ENCODE assay signal across 14 cellular contexts in the genomic region with DNA sequence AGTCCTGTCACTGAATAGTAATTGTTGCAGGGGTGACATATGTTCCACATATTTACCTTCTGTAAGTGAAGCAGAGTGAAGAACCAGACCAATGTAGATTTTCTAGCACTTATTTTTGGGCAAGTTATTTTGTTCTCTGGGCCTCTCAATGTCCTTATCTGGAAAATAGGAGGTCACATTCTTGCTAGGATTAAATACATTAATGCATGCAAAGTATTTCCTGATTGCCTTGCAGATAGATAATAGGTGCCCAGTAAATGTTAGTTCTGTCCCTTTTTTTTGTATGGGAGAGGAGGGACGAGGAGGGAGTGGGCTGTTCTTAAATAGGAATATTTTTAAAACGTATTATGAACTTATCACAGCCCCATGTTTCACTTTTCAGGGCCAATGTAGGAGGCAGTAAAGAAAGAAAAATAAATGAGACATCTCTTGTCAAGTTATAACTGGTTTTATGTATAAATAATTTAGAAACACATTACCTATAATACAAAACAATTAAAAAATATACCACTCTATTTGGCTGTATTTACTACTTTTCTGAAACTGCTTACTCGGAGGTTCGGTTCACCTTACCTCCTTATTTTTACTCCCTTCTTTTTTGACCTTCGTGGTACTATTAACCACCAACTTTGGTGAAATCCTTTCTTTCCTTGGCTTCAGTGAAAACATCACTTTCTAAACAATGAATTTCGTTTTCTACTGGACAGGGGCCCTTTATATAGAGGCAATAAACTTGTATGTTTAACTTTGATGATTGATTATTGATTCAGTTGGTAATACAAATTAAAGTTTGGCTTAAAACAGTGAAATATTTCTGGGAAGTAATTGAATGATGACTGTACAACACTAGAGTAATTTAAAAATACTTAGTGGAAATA. TPM values are rescaled to one million over a fixed set of nuclear protein-coding genes. Genes with fewer than 3 reads are reported as not detected.
A peak's percentile ranks its signal among the peaks of the same experiment; 100 is the strongest.
DNase-seq lines count a peak whose midpoint lies in the region; TF ChIP-seq lines count a peak whose summit lies in the region.
"Had no signal": no experiment of that assay in that cellular context is flagged by ENCODE, and none has a peak within 500 bp of the region (broad histone marks: within the 10 kb centered on the region; RNA-seq: fewer than 3 reads in every experiment).

No MANE protein-coding gene starts in this region.

- no peaks in the 10 kb centered on the region for H3K9me2 ChIP-seq in Karpas-422 (replicated peaks; ENCODE audit: insufficient read depth, low read length)
- H3K9me2 ChIP-seq: SK-N-SH had no signal

- H3K9ac ChIP-seq in Karpas-422 (ENCODE audit: low read length) (no peak overlapping the region), mucosa of rectum (ENCODE audit: low read depth in 1 of 2, low read length in 2 of 2) (peak overlapping the region in 1 of 2 donors; percentile 0)
- H3K9ac ChIP-seq: SK-N-SH had no signal

- no peak overlapping the region for H3K4me3 Mint-ChIP-seq in Calu3 (ENCODE audit: low read depth, unreplicated experiment)
- peak overlapping the region in 1 of 5 experiments; percentile 14 for H3K4me3 Mint-ChIP-seq in brain
- H3K4me3 Mint-ChIP-seq: activated CD8-positive, alpha-beta T cell treated with anti-CD3 and anti-CD28 coated beads, Interleukin-2, amount 10 ng/mL, durations not matched to agents 7 days and 5 days had no signal

- intact Hi-C loops in Calu3 (cut with micrococcal nuclease; ENCODE audit: unreplicated experiment): loop anchor here (5.0 kb wide), 1 partner anchor 39 kb away; no protein-coding TSS in a partner anchor

- no peaks in the 10 kb centered on the region for H3K9me3 Mint-ChIP-seq in Calu3 (ENCODE audit: low read depth, unreplicated experiment)
- peaks cover 0 to 2% (median 0%) of the 10 kb centered on the region in 5 experiments for H3K9me3 Mint-ChIP-seq in brain

- peak overlapping the region; percentile 78 for H3K27ac Mint-ChIP-seq in Calu3 (ENCODE audit: unreplicated experiment)
- peak overlapping the region in 3 of 5 experiments; percentile 61 to 91 (median 89) for H3K27ac Mint-ChIP-seq in brain
- H3K27ac Mint-ChIP-seq: activated CD8-positive, alpha-beta T cell treated with anti-CD3 and anti-CD28 coated beads, Interleukin-2, amount 10 ng/mL, durations not matched to agents 7 days and 5 days had no signal

- H4K20me1 ChIP-seq in Karpas-422 (ENCODE audit: insufficient read depth, low read depth, low read length): no peaks in the 10 kb centered on the region

- H3K36me3 Mint-ChIP-seq in Calu3 (ENCODE audit: insufficient read depth, unreplicated experiment): peaks cover 12% of the 10 kb centered on the region
- peaks cover 26% of the 10 kb centered on the region for H3K36me3 Mint-ChIP-seq in brain

- H3K9me3 ChIP-seq in Karpas-422 (ENCODE audit: low read length): no peaks in the 10 kb centered on the region
- no peaks in the 10 kb centered on the region for H3K9me3 ChIP-seq in mucosa of rectum (ENCODE audit: control insufficient read depth in 2 of 2, low read length in 2 of 2)
- H3K9me3 ChIP-seq: SK-N-SH had no signal

- no TSS peak for BruUV-seq in Calu3 (replicated peaks; lab: Mats Ljungman, UMichigan)

- H3K79me2 ChIP-seq in Karpas-422 (ENCODE audit: low read length): peaks cover 95% of the 10 kb centered on the region

- H3K27ac ChIP-seq in Karpas-422 (ENCODE audit: low read length) (peak overlapping the region; percentile 46), mucosa of rectum (ENCODE audit: low read depth in 2 of 2, low read length in 2 of 2) (peak overlapping the region; percentile 35 to 68), brain microvascular endothelial cell (no peak overlapping the region)

- H3K4me3 ChIP-seq in Karpas-422 (ENCODE audit: low read length) (no peak overlapping the region), mucosa of rectum (ENCODE audit: low read length in 2 of 2) (peak overlapping the region in 1 of 2 donors; percentile 38), brain microvascular endothelial cell (ENCODE audit: low read depth, low read length) (no peak overlapping the region)

- H3K4me2 ChIP-seq in Karpas-422 (ENCODE audit: low read depth, low read length, poor library complexity, severe bottlenecking): peak overlapping the region; percentile 26
- H3K4me2 ChIP-seq: SK-N-SH had no signal

- H3K4me1 ChIP-seq in Karpas-422 (ENCODE audit: low read length): peaks cover 32% of the 10 kb centered on the region
- H3K4me1 ChIP-seq in mucosa of rectum (ENCODE audit: control insufficient read depth in 2 of 2, insufficient read depth in 2 of 2, low read length in 2 of 2): peaks cover 20 to 50% of the 10 kb centered on the region in 2 donors

- CTCF ChIA-PET in Calu3 (lab: Charles Lee): interaction anchor here (1.0 kb wide), 1 partner anchor 42 kb away, joined by 4 read pairs; a partner anchor contains a TSS

- no peaks in the 10 kb centered on the region for H3K27me3 Mint-ChIP-seq in Calu3 (ENCODE audit: unreplicated experiment)
- no peaks in the 10 kb centered on the region for H3K27me3 Mint-ChIP-seq in brain

- peaks cover 21% of the 10 kb centered on the region for H3K4me1 Mint-ChIP-seq in Calu3 (ENCODE audit: low read depth, unreplicated experiment)
- H3K4me1 Mint-ChIP-seq in brain: peaks cover 38% of the 10 kb centered on the region

- H3K36me3 ChIP-seq in Karpas-422 (ENCODE audit: insufficient read depth, low read length): no peaks in the 10 kb centered on the region
- H3K36me3 ChIP-seq in mucosa of rectum (ENCODE audit: control insufficient read depth in 2 of 2, insufficient read depth in 2 of 2, low read length in 2 of 2): no peaks in the 10 kb centered on the region
- H3K36me3 ChIP-seq in brain microvascular endothelial cell (replicated peaks): no peaks in the 10 kb centered on the region

- H3K27me3 ChIP-seq in Karpas-422 (ENCODE audit: low read length): no peaks in the 10 kb centered on the region
- H3K27me3 ChIP-seq in mucosa of rectum (ENCODE audit: control insufficient read depth in 2 of 2, insufficient read depth in 2 of 2, low read length in 2 of 2): no peaks in the 10 kb centered on the region
- H3K27me3 ChIP-seq in brain microvascular endothelial cell (replicated peaks): no peaks in the 10 kb centered on the region

- DNase-seq in Calu3 (no peak), Karpas-422 (no peak), GDM1 (lab: John Stamatoyannopoulos, UW) (no peak), NOMO-1 treated with DMSO at 0.1 percent for 48 hours (lab: John Stamatoyannopoulos, UW; ENCODE audit: unreplicated experiment) (no peak), brain microvascular endothelial cell (no peak), KBM-7 (no peak)
- DNase-seq: activated CD8-positive, alpha-beta T cell treated with anti-CD3 and anti-CD28 coated beads, Interleukin-2, amount 10 ng/mL, durations not matched to agents 7 days and 5 days; anterior cingulate cortex; COR-L47; hippocampal formation; posterior cingulate gyrus; SK-N-SH had no signal

- TF ChIP-seq CTCF in Calu3 (IDR thresholded peaks at IDR 0.05; ENCODE audit: unreplicated experiment): no peak
- TF ChIP-seq CTCF in brain (conservative IDR thresholded peaks at IDR 0.05): no peak
- no peak for TF ChIP-seq CTCF in brain microvascular endothelial cell (IDR thresholded peaks at IDR 0.05; ENCODE audit: low read depth, low read length, missing control alignments)

- no peak overlapping the region for H2AFZ ChIP-seq in Karpas-422 (ENCODE audit: low read length)

- in situ Hi-C loops in brain microvascular endothelial cell (cut with HindIII; ENCODE audit: low pct_ligation_motif_present, low sequenced_read_pairs) (no loop called here), KBM-7 (cut with MboI; ENCODE audit: low pct_unique_long_range_greater_than_20kb, low sequenced_read_pairs) (no loop called here)

RNA-seq across cellular contexts. Expression of a gene that starts 41.9 kb away (rescaled TPM):
- total RNA-seq in Calu3 (2022): 22.8 and 24.5 TPM in 2 replicates
- 31.2 and 37.5 TPM in 2 replicates for total RNA-seq in Karpas-422 (2014; rRNA removed; shearing (Covaris generic); ENCODE audit: low replicate concordance)
- 23.0 TPM for polyA plus RNA-seq in brain (ENCODE audit: insufficient read depth, low read depth, low replicate concordance)
